Comparison of ENCODE assay signal across 17 cellular contexts in genomic region chr3:194604837-194605236, GRCh38. TPM values are rescaled to one million over a fixed set of nuclear protein-coding genes. Genes with fewer than 3 reads are reported as not detected.
DNase-seq lines count a peak whose midpoint lies in the region; ATAC-seq and TF ChIP-seq lines count a peak whose summit lies in the region.
"Had no signal": no experiment of that assay in that cellular context is flagged by ENCODE, and none has a peak within 500 bp of the region (broad histone marks: within the 10 kb centered on the region; RNA-seq: fewer than 3 reads in every experiment).

No MANE protein-coding gene starts in this region.

- CTCF ChIA-PET in SK-N-SH (lab: Yijun Ruan, JAX), result interaction anchor here (0.8 to 3.5 kb wide), 7 partner anchors 10 to 271 kb away, joined by 3 to 31 read pairs (median 4); partner anchors contain the start of gene LSG1

- H3K4me3 ChIP-seq in AG10803 (ENCODE audit: low read length) (no peak overlapping the region), H7 (ENCODE audit: insufficient read depth, low read depth, low read length) (no peak overlapping the region), SK-N-SH (ENCODE audit: low read depth in 2 of 2, low read length in 1 of 2) (no peak overlapping the region), prostate gland (no peak overlapping the region)
- H3K4me3 ChIP-seq: esophagus squamous epithelium, GM12878, Peyer's patch had no signal

- H3K27me3 ChIP-seq in H7 (ENCODE audit: control insufficient read depth, insufficient read depth, low read length), result no peaks in the 10 kb centered on the region
- H3K27me3 ChIP-seq in SK-N-SH (ENCODE audit: insufficient read depth), result no peaks in the 10 kb centered on the region
- no peaks in the 10 kb centered on the region for H3K27me3 ChIP-seq in foreskin keratinocyte
- no peaks in the 10 kb centered on the region for H3K27me3 ChIP-seq in prostate gland (replicated peaks; ENCODE audit: insufficient read depth)
- H3K27me3 ChIP-seq: esophagus squamous epithelium, Peyer's patch had no signal

- H3K36me3 ChIP-seq in H7 (replicated peaks; ENCODE audit: control insufficient read depth, insufficient read depth, low read length) (no peaks in the 10 kb centered on the region), SK-N-SH (replicated peaks in 1 of 2; ENCODE audit: control insufficient read depth in 1 of 2, insufficient read depth in 2 of 2, low read length in 1 of 2) (peaks cover 0 to 8% of the 10 kb centered on the region in 2 experiments), prostate gland (no peaks in the 10 kb centered on the region)

- intact Hi-C loops in prostate gland (cut with DNase I), result no loop called here
- intact Hi-C loops in left colon (cut with DNase I, micrococcal nuclease), result no loop called here

- H3F3A ChIP-seq in SK-N-SH (replicated peaks; ENCODE audit: insufficient read depth), result peaks cover 7% of the 10 kb centered on the region

- no peaks in the 10 kb centered on the region for H4K20me1 ChIP-seq in SK-N-SH (ENCODE audit: insufficient read depth)

- H3K27ac ChIP-seq in SK-N-SH (ENCODE audit: low read depth in 2 of 2, low read length in 1 of 2), result no peak overlapping the region
- H3K27ac ChIP-seq in foreskin keratinocyte, result no peak overlapping the region
- H3K27ac ChIP-seq in prostate gland, result no peak overlapping the region
- H3K27ac ChIP-seq: esophagus squamous epithelium, Peyer's patch had no signal

- no peaks in the 10 kb centered on the region for H3K9me2 ChIP-seq in SK-N-SH

- ATAC-seq in foreskin keratinocyte (peak; percentile 28), GM21576 (IDR thresholded peaks at IDR 0.05; ENCODE audit: unreplicated experiment) (no peak), left colon (no peak), GM18907 (IDR thresholded peaks at IDR 0.05; ENCODE audit: unreplicated experiment) (no peak)
- ATAC-seq: activated CD8-positive, alpha-beta T cell treated with anti-CD3 and anti-CD28 coated beads, Interleukin-2, amount 10 ng/mL, durations not matched to agents 7 days and 5 days; CD8-positive, alpha-beta T cell; GM12878 had no signal

- POLR2A ChIA-PET in SK-N-SH (lab: Yijun Ruan, JAX), result no interaction called here

- H3K4me1 ChIP-seq in SK-N-SH (ENCODE audit: control insufficient read depth in 1 of 2, insufficient read depth in 2 of 2, low read depth in 1 of 2, low read length in 1 of 2), result peaks cover 0 to 7% of the 10 kb centered on the region in 2 experiments; a peak in 1 of 4 replicates
- no peaks in the 10 kb centered on the region for H3K4me1 ChIP-seq in foreskin keratinocyte
- H3K4me1 ChIP-seq in prostate gland (replicated peaks), result no peaks in the 10 kb centered on the region
- H3K4me1 ChIP-seq: esophagus squamous epithelium, Peyer's patch had no signal

- H3K79me2 ChIP-seq in SK-N-SH (ENCODE audit: insufficient read depth), result no peaks in the 10 kb centered on the region

- DNase-seq in AG10803 (ENCODE audit: low read depth) (no peak), H7 (peak; percentile 51), SK-N-SH (no peak), foreskin keratinocyte (no peak), prostate gland (ENCODE audit: low spot score) (no peak), left colon (no peak)
- DNase-seq: activated CD8-positive, alpha-beta T cell treated with anti-CD3 and anti-CD28 coated beads, Interleukin-2, amount 10 ng/mL, durations not matched to agents 7 days and 5 days; activated gamma-delta T cell; CD8-positive, alpha-beta T cell; esophagus squamous epithelium; NCI-H2227 treated with DMSO at 0.1 percent for 48 hours; Peyer's patch; stimulated activated CD4-positive, alpha-beta T cell treated with anti-CD3 and anti-CD28 coated beads, Interleukin-4, amount 100 ng/mL, for 1 hour; T-helper 9 cell had no signal

- TF ChIP-seq EP300 in SK-N-SH (IDR thresholded peaks at IDR 0.05; ENCODE audit: borderline replicate concordance in 1 of 2, low read depth in 1 of 2, low read length in 1 of 2), result no peak

- TF ChIP-seq RAD21 in SK-N-SH (IDR thresholded peaks at IDR 0.05; ENCODE audit: low read length), result peak; percentile 12; the same call in 1 of the 2 replicates

- no peaks in the 10 kb centered on the region for H3K9me3 ChIP-seq in SK-N-SH
- H3K9me3 ChIP-seq in prostate gland, result no peaks in the 10 kb centered on the region
- H3K9me3 ChIP-seq: esophagus squamous epithelium, Peyer's patch had no signal

- no peak overlapping the region for H3K9ac ChIP-seq in SK-N-SH

- TF ChIP-seq CTCF in AG10803 (conservative IDR thresholded peaks at IDR 0.05; ENCODE audit: low read length) (peak; percentile 45), SK-N-SH (IDR thresholded peaks at IDR 0.05) (peak; percentile 51), foreskin keratinocyte (conservative IDR thresholded peaks at IDR 0.05) (peak; percentile 49), prostate gland (IDR thresholded peaks at IDR 0.05) (no peak)

- WGBS in SK-N-SH (ENCODE audit: low lambda C conversion rate), result 89% methylated on average over 2 of the region's 2 CpGs
- WGBS in prostate gland, result 92% methylated on average over 2 of the region's 2 CpGs

- H3K4me2 ChIP-seq in SK-N-SH, result no peak overlapping the region

- H2AFZ ChIP-seq in SK-N-SH (ENCODE audit: low read depth), result no peak overlapping the region

- TF ChIP-seq POLR2A in prostate gland (IDR thresholded peaks at IDR 0.05), result no peak

TF ChIP-seq in SK-N-SH, 30 proteins besides CTCF, POLR2A, EP300 and RAD21:
- TF ChIP-seq, protein P1, sequence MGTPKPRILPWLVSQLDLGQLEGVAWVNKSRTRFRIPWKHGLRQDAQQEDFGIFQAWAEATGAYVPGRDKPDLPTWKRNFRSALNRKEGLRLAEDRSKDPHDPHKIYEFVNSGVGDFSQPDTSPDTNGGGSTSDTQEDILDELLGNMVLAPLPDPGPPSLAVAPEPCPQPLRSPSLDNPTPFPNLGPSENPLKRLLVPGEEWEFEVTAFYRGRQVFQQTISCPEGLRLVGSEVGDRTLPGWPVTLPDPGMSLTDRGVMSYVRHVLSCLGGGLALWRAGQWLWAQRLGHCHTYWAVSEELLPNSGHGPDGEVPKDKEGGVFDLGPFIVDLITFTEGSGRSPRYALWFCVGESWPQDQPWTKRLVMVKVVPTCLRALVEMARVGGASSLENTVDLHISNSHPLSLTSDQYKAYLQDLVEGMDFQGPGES (IDR thresholded peaks at IDR 0.05; ENCODE audit: low read depth, low read length), result no peak
- TF ChIP-seq FOSL2 (IDR thresholded peaks at IDR 0.05; ENCODE audit: borderline replicate concordance, low read depth) (no peak), RFX5 (IDR thresholded peaks at IDR 0.05; ENCODE audit: low read length) (no peak), ELF1 (IDR thresholded peaks at IDR 0.05) (no peak), GATA2 (CRISPR knock-in tag; IDR thresholded peaks at IDR 0.05) (no peak), MXI1 (IDR thresholded peaks at IDR 0.05; ENCODE audit: low read depth, low read length) (no peak), FOXM1 (IDR thresholded peaks at IDR 0.05; ENCODE audit: low read depth) (no peak), SIN3A (IDR thresholded peaks at IDR 0.05; ENCODE audit: borderline replicate concordance, low read depth, low read length) (no peak), JUND (IDR thresholded peaks at IDR 0.05) (no peak), FOXJ3 (CRISPR knock-in tag; IDR thresholded peaks at IDR 0.05) (no peak), TAF1 (IDR thresholded peaks at IDR 0.05; ENCODE audit: borderline replicate concordance, low read depth, low read length) (no peak), YY1 (IDR thresholded peaks at IDR 0.05; ENCODE audit: low read depth) (no peak), TEAD4 (IDR thresholded peaks at IDR 0.05; ENCODE audit: borderline replicate concordance, insufficient read depth) (no peak)
- TF ChIP-seq, protein P2, sequence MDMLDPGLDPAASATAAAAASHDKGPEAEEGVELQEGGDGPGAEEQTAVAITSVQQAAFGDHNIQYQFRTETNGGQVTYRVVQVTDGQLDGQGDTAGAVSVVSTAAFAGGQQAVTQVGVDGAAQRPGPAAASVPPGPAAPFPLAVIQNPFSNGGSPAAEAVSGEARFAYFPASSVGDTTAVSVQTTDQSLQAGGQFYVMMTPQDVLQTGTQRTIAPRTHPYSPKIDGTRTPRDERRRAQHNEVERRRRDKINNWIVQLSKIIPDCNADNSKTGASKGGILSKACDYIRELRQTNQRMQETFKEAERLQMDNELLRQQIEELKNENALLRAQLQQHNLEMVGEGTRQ (IDR thresholded peaks at IDR 0.05; ENCODE audit: borderline replicate concordance, low read depth, low read length), result no peak
- TF ChIP-seq, protein P3, sequence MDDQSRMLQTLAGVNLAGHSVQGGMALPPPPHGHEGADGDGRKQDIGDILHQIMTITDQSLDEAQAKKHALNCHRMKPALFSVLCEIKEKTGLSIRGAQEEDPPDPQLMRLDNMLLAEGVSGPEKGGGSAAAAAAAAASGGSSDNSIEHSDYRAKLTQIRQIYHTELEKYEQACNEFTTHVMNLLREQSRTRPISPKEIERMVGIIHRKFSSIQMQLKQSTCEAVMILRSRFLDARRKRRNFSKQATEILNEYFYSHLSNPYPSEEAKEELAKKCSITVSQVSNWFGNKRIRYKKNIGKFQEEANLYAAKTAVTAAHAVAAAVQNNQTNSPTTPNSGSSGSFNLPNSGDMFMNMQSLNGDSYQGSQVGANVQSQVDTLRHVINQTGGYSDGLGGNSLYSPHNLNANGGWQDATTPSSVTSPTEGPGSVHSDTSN (IDR thresholded peaks at IDR 0.05), result no peak

RNA-seq across cellular contexts. Expression of gene TMEM44, which starts 28.4 kb away (rescaled TPM):
- 5.4 and 9.8 TPM in 2 replicates for total RNA-seq in H7 (2014; rRNA removed; shearing (Covaris generic))
- polyA plus RNA-seq in SK-N-SH (2012; rRNA removed) (22.6 and 26.1 TPM in 2 replicates), foreskin keratinocyte (12.4 and 16.2 TPM in 2 replicates)
- 10.9 and 14.7 TPM in 2 replicates for polyA plus RNA-seq in SK-N-SH (2012; cell fraction: cytosol; rRNA removed)
- polyA plus RNA-seq in SK-N-SH (2012; cell fraction: nucleus; rRNA removed), result 98.9 and 101 TPM in 2 replicates
- total RNA-seq in foreskin keratinocyte (10.9 and 13.4 TPM in 2 replicates), prostate gland (10 to 100 TPM; 11.0 to 11.1 TPM), left colon (10 to 100 TPM; 46.1 to 68.2 TPM)

Comparison
In these comparisons a context has a peak if more than half of its experiments do, and no peak if none do; other contexts are left out.
1. CTCF ChIP-seq: peak in AG10803 (single experiment), SK-N-SH (single experiment) and foreskin keratinocyte (single experiment); none in prostate gland (0 of 4).